ENCODE assay signal across 8 cellular contexts in genomic region chr20:38229376-38230252, GRCh38. TPM values are rescaled to one million over a fixed set of nuclear protein-coding genes. Genes with fewer than 3 reads are reported as not detected.
DNase-seq lines count a peak whose midpoint lies in the region; ATAC-seq, FAIRE-seq and TF ChIP-seq lines count a peak whose summit lies in the region.

No MANE protein-coding gene starts in this region.

- peaks cover 2% of the 10 kb centered on the region for H3K4me1 Mint-ChIP-seq in T-helper 17 cell

- no peak for ATAC-seq in T-helper 17 cell
- ATAC-seq in HG03108 (IDR thresholded peaks at IDR 0.05; ENCODE audit: unreplicated experiment) = no peak

- no peak for FAIRE-seq in kidney (lab: Jason Lieb, UNC)

- H3K9ac ChIP-seq in adipocyte (ENCODE audit: low read length) (no peak overlapping the region), kidney (ENCODE audit: low read length in 2 of 2) (no peak overlapping the region)

- no peak overlapping the region for H3K27ac ChIP-seq in kidney (ENCODE audit: low read depth in 2 of 2, low read length in 2 of 2)

- intact Hi-C loops in kidney (cut with DNase I) = loop anchor here (5.0 kb wide), 1 partner anchor 93 kb away; no protein-coding TSS in a partner anchor

- H3K9me3 ChIP-seq in adipocyte (ENCODE audit: control insufficient read depth, low read length) = peaks cover 7% of the 10 kb centered on the region
- H3K9me3 ChIP-seq in kidney (ENCODE audit: control insufficient read depth in 1 of 2, low read length in 2 of 2) = no peaks in the 10 kb centered on the region
- H3K9me3 ChIP-seq in T-helper 17 cell (ENCODE audit: control insufficient read depth, low read length, poor library complexity, severe bottlenecking) = no peaks in the 10 kb centered on the region

- no peak overlapping the region for H3K4me3 ChIP-seq in adipocyte (ENCODE audit: low read length)
- no peak overlapping the region for H3K4me3 ChIP-seq in kidney (ENCODE audit: low read length in 2 of 2)

- peak; percentile 60 for DNase-seq in AG08395 (ENCODE audit: low spot score)
- peak; percentile 39 for DNase-seq in GM20000 (ENCODE audit: low spot score)
- DNase-seq in adipocyte (ENCODE audit: low read depth) = peak; percentile 74
- DNase-seq in kidney = no peak
- no peak for DNase-seq in T-helper 17 cell
- no peak for DNase-seq in effector CD4-positive, alpha-beta T cell
- DNase-seq in SK-N-DZ (ENCODE audit: low spot score) = no peak

- no peaks in the 10 kb centered on the region for H3K36me3 ChIP-seq in adipocyte (ENCODE audit: control insufficient read depth, insufficient read depth, low read length, severe bottlenecking)
- H3K36me3 ChIP-seq in kidney (ENCODE audit: control insufficient read depth in 1 of 2, insufficient read depth in 2 of 2, low read length in 2 of 2) = no peaks in the 10 kb centered on the region

- H3K27me3 ChIP-seq in adipocyte (replicated peaks; ENCODE audit: control insufficient read depth, insufficient read depth, low read length) = no peaks in the 10 kb centered on the region

- no peak overlapping the region for H3K27ac Mint-ChIP-seq in T-helper 17 cell

- H3K36me3 Mint-ChIP-seq in T-helper 17 cell (ENCODE audit: low read depth) = peaks cover 4% of the 10 kb centered on the region

- no peak for TF ChIP-seq CTCF in GM20000 (IDR thresholded peaks at IDR 0.05; ENCODE audit: extremely low read depth, missing control alignments)
- peak; percentile 33 for TF ChIP-seq CTCF in kidney (IDR thresholded peaks at IDR 0.05; ENCODE audit: borderline replicate concordance, extremely low read depth, insufficient read depth)

- no peak overlapping the region for H3K4me3 Mint-ChIP-seq in T-helper 17 cell

- peaks cover 15% of the 10 kb centered on the region for H3K4me1 ChIP-seq in adipocyte (ENCODE audit: control insufficient read depth, insufficient read depth, low read length)
- no peaks in the 10 kb centered on the region for H3K4me1 ChIP-seq in kidney (ENCODE audit: control insufficient read depth in 1 of 2, insufficient read depth in 1 of 2, low read depth in 1 of 2, low read length in 2 of 2)

- peaks cover 42% of the 10 kb centered on the region for H3K27me3 Mint-ChIP-seq in T-helper 17 cell

RNA-seq across cellular contexts. Expression of gene KIAA1755, which starts 30.9 kb away (rescaled TPM):
- total RNA-seq in kidney (5.1 TPM), T-helper 17 cell (not detected)
- 1.5 TPM for polyA plus RNA-seq in kidney (ENCODE audit: insufficient read depth, low read depth, low replicate concordance)
- 0.05 TPM in 1 of 2 replicates, not detected in the other for polyA plus RNA-seq in SK-N-DZ (2014; cell fraction: cytosol; rRNA removed)
- polyA plus RNA-seq in SK-N-DZ (2014; cell fraction: nucleus; rRNA removed) = 0.24 TPM in 1 of 2 replicates, not detected in the other

Comparison
In these comparisons a context has a peak if more than half of its experiments do, and no peak if none do; other contexts are left out.
1. DNase-seq: peak in AG08395 (single experiment), GM20000 (single experiment) and adipocyte (single experiment); none in kidney (single experiment), T-helper 17 cell (0 of 3), effector CD4-positive, alpha-beta T cell (single experiment) and SK-N-DZ (single experiment).